In genomic region chr17:4175921-4176802, GRCh38 we compare ENCODE assay signal across 9 cellular contexts. TPM values are rescaled to one million over a fixed set of nuclear protein-coding genes. Genes with fewer than 3 reads are reported as not detected.
DNase-seq lines count a peak whose midpoint lies in the region; ATAC-seq and TF ChIP-seq lines count a peak whose summit lies in the region.
"Had no signal": no experiment of that assay in that cellular context is flagged by ENCODE, and none has a peak within 500 bp of the region (broad histone marks: within the 10 kb centered on the region; RNA-seq: fewer than 3 reads in every experiment).

No MANE protein-coding gene starts in this region.

- H2AK5ac ChIP-seq in mesenchymal stem cell (ENCODE audit: low read length, severe bottlenecking), result no peak overlapping the region

- no peak overlapping the region for H3K4ac ChIP-seq in mesenchymal stem cell (ENCODE audit: low read depth in 1 of 2, low read length in 2 of 2)

- H3K4me1 ChIP-seq in mesenchymal stem cell (ENCODE audit: control insufficient read depth, insufficient read depth, low read depth, low read length) (peaks cover 10% of the 10 kb centered on the region), upper lobe of left lung (peaks cover 0 to 3% (median 0%) of the 10 kb centered on the region in 4 donors)

- H3K9me3 Mint-ChIP-seq in activated T-helper 17 cell treated with anti-CD3 and anti-CD28 coated beads, Interleukin-2, amount 50 U/mL, for 72 hours, result no peaks in the 10 kb centered on the region
- H3K9me3 Mint-ChIP-seq in type B pancreatic cell, result no peaks in the 10 kb centered on the region

- peak overlapping the region; percentile 73 for H3K4me3 Mint-ChIP-seq in activated T-helper 17 cell treated with anti-CD3 and anti-CD28 coated beads, Interleukin-2, amount 50 U/mL, for 72 hours
- no peak overlapping the region for H3K4me3 Mint-ChIP-seq in type B pancreatic cell

- in situ Hi-C loops in ACHN (cut with HindIII; ENCODE audit: low pct_ligation_motif_present, low pct_unique_long_range_greater_than_20kb, low sequenced_read_pairs), result no loop called here

- peaks cover 99% of the 10 kb centered on the region for H3K36me3 Mint-ChIP-seq in activated T-helper 17 cell treated with anti-CD3 and anti-CD28 coated beads, Interleukin-2, amount 50 U/mL, for 72 hours (ENCODE audit: low read depth)
- peaks cover 27% of the 10 kb centered on the region for H3K36me3 Mint-ChIP-seq in type B pancreatic cell

- no peak overlapping the region for H2BK12ac ChIP-seq in mesenchymal stem cell (ENCODE audit: low read length in 2 of 2)

- no peak overlapping the region for H3K9ac ChIP-seq in mesenchymal stem cell (ENCODE audit: low read length)

- TF ChIP-seq CTCF in type B pancreatic cell (conservative IDR thresholded peaks at IDR 0.05) (no peak), upper lobe of left lung (IDR thresholded peaks at IDR 0.05) (no peak)

- no peak overlapping the region for H3K4me3 ChIP-seq in mesenchymal stem cell (ENCODE audit: insufficient read depth in 1 of 2, low read depth in 1 of 2, low read length in 2 of 2)
- no peak overlapping the region for H3K4me3 ChIP-seq in upper lobe of left lung

- peak; percentile 54 to 67 for ATAC-seq in activated CD4-positive, CD25-positive, alpha-beta regulatory T cell treated with anti-CD3 and anti-CD28 coated beads, Interleukin-2, amount 50 U/mL, for 24 hours
- peak; percentile 82 for ATAC-seq in activated T-helper 17 cell treated with anti-CD3 and anti-CD28 coated beads, Interleukin-2, amount 50 U/mL, for 72 hours (replicated peaks)
- ATAC-seq in upper lobe of left lung (ENCODE audit: low FRiP score in 2 of 2), result no peak

- H2AFZ ChIP-seq in mesenchymal stem cell (ENCODE audit: low read depth, low read length), result no peak overlapping the region

- H3K18ac ChIP-seq in mesenchymal stem cell (ENCODE audit: low read depth in 1 of 2, low read length in 2 of 2), result no peak overlapping the region

- H3K9me3 ChIP-seq in mesenchymal stem cell (ENCODE audit: control insufficient read depth, low read length) (no peaks in the 10 kb centered on the region), upper lobe of left lung (no peaks in the 10 kb centered on the region)

- DNase-seq in activated CD4-positive, CD25-positive, alpha-beta regulatory T cell treated with anti-CD3 and anti-CD28 coated beads, Interleukin-2, amount 50 U/mL, for 72 hours, result no peak
- no peak for DNase-seq in mesenchymal stem cell
- no peak for DNase-seq in type B pancreatic cell (ENCODE audit: extremely low spot score, unreplicated experiment)
- no peak for DNase-seq in ACHN
- DNase-seq in NCI-H146 (lab: John Stamatoyannopoulos, UW), result no peak
- no peak for DNase-seq in upper lobe of left lung
- DNase-seq: NCI-H510A had no signal

- H3K4me2 ChIP-seq in mesenchymal stem cell (ENCODE audit: low read length, poor library complexity, severe bottlenecking), result no peak overlapping the region

- H3K27ac ChIP-seq in mesenchymal stem cell (ENCODE audit: low read length, poor library complexity, severe bottlenecking) (peak overlapping the region; percentile 21), upper lobe of left lung (peak overlapping the region in 1 of 4 donors; percentile 40)

- H3K79me1 ChIP-seq in mesenchymal stem cell (replicated peaks; ENCODE audit: low read length, poor library complexity, severe bottlenecking), result peaks cover 21% of the 10 kb centered on the region

- no peak overlapping the region for H4K8ac ChIP-seq in mesenchymal stem cell (ENCODE audit: low read length)

- no peak overlapping the region for H2BK15ac ChIP-seq in mesenchymal stem cell (ENCODE audit: low read depth, poor library complexity, severe bottlenecking)

- no peak overlapping the region for H3K23ac ChIP-seq in mesenchymal stem cell (ENCODE audit: low read length in 2 of 2)

- H3K27ac Mint-ChIP-seq in activated T-helper 17 cell treated with anti-CD3 and anti-CD28 coated beads, Interleukin-2, amount 50 U/mL, for 72 hours, result peak overlapping the region; percentile 85
- peak overlapping the region; percentile 68 for H3K27ac Mint-ChIP-seq in type B pancreatic cell

- H3K14ac ChIP-seq in mesenchymal stem cell (ENCODE audit: low read length in 2 of 2), result no peak overlapping the region

- no peak for TF ChIP-seq EP300 in upper lobe of left lung (IDR thresholded peaks at IDR 0.05)

- WGBS in mesenchymal stem cell, result 91% methylated on average over 25 of the region's 25 CpGs
- WGBS in upper lobe of left lung, 2 donors, result 78 to 79% methylated on average over 25 of the region's 25 CpGs

- peaks cover 40% of the 10 kb centered on the region for H3K4me1 Mint-ChIP-seq in activated T-helper 17 cell treated with anti-CD3 and anti-CD28 coated beads, Interleukin-2, amount 50 U/mL, for 72 hours
- H3K4me1 Mint-ChIP-seq in type B pancreatic cell (ENCODE audit: unreplicated experiment), result no peaks in the 10 kb centered on the region

- H2BK5ac ChIP-seq in mesenchymal stem cell (ENCODE audit: low read depth, low read length, poor library complexity, severe bottlenecking), result no peak overlapping the region

- H3K36me3 ChIP-seq in mesenchymal stem cell (ENCODE audit: control insufficient read depth in 1 of 2, insufficient read depth in 2 of 2, low read depth in 1 of 2, low read length in 2 of 2) (peaks cover 86 to 93% of the 10 kb centered on the region in 2 experiments), upper lobe of left lung (peaks cover 61 to 98% (median 89%) of the 10 kb centered on the region in 4 donors)

- no peak overlapping the region for H4K91ac ChIP-seq in mesenchymal stem cell (ENCODE audit: low read length)

- H3K27me3 ChIP-seq in mesenchymal stem cell (ENCODE audit: control insufficient read depth in 1 of 2, insufficient read depth in 1 of 2, low read length in 2 of 2) (no peaks in the 10 kb centered on the region), upper lobe of left lung (no peaks in the 10 kb centered on the region)

- no peak overlapping the region for H2BK120ac ChIP-seq in mesenchymal stem cell (ENCODE audit: low read depth, low read length)

- TF ChIP-seq POLR2A in upper lobe of left lung (IDR thresholded peaks at IDR 0.05), result no peak

- no peaks in the 10 kb centered on the region for H3K27me3 Mint-ChIP-seq in activated T-helper 17 cell treated with anti-CD3 and anti-CD28 coated beads, Interleukin-2, amount 50 U/mL, for 72 hours
- H3K27me3 Mint-ChIP-seq in type B pancreatic cell, result no peaks in the 10 kb centered on the region

RNA-seq across cellular contexts. Expression of gene CYB5D2, which starts 33.2 kb away (rescaled TPM):
- total RNA-seq in activated T-helper 17 cell treated with anti-CD3 and anti-CD28 coated beads, Interleukin-2, amount 50 U/mL, for 72 hours, result 1 to 10 TPM; 6.6 to 8.4 TPM
- polyA plus RNA-seq in mesenchymal stem cell (2013, experiment 1 of 2), result 12.4 TPM
- polyA plus RNA-seq in mesenchymal stem cell (2013, experiment 2 of 2), result 12.4 TPM
- 12.3 and 15.0 TPM in 2 replicates for total RNA-seq in type B pancreatic cell (ENCODE audit: low replicate concordance)
- 10 to 100 TPM; 14.0 to 30.6 (median 23.9) TPM for total RNA-seq in upper lobe of left lung

RNA-seq across cellular contexts. Expression of gene ZZEF1, which starts 33.3 kb away (rescaled TPM):
- 10 to 100 TPM; 48.1 to 48.2 TPM for total RNA-seq in activated T-helper 17 cell treated with anti-CD3 and anti-CD28 coated beads, Interleukin-2, amount 50 U/mL, for 72 hours
- polyA plus RNA-seq in mesenchymal stem cell (2013, experiment 1 of 2), result 10.0 TPM
- 9.8 TPM for polyA plus RNA-seq in mesenchymal stem cell (2013, experiment 2 of 2)
- total RNA-seq in type B pancreatic cell (ENCODE audit: low replicate concordance) (34.9 and 35.0 TPM in 2 replicates), upper lobe of left lung (100 to 1,000 TPM in 1 of 6 donors, 10 to 100 TPM in 5; 45.8 to 188 (median 65.3) TPM)

Comparison
In these comparisons a context has a peak if more than half of its experiments do, and no peak if none do; other contexts are left out.
1. ATAC-seq: peak in activated CD4-positive, CD25-positive, alpha-beta regulatory T cell treated with anti-CD3 and anti-CD28 coated beads, Interleukin-2, amount 50 U/mL, for 24 hours (2 of 2) and activated T-helper 17 cell treated with anti-CD3 and anti-CD28 coated beads, Interleukin-2, amount 50 U/mL, for 72 hours (single experiment); none in upper lobe of left lung (0 of 2).